16 cellular contexts compared by ENCODE assay signal in genomic region chr4:123416462-123416861, GRCh38. TPM values are rescaled to one million over a fixed set of nuclear protein-coding genes. Genes with fewer than 3 reads are reported as not detected.
DNase-seq lines count a peak whose midpoint lies in the region; ATAC-seq, FAIRE-seq and TF ChIP-seq lines count a peak whose summit lies in the region.
"Had no signal": no experiment of that assay in that cellular context is flagged by ENCODE, and none has a peak within 500 bp of the region (broad histone marks: within the 10 kb centered on the region; RNA-seq: fewer than 3 reads in every experiment).

No MANE protein-coding gene starts in this region.

- TF ChIP-seq CTCF in astrocyte (IDR thresholded peaks at IDR 0.05; ENCODE audit: insufficient read depth, low read depth, low read length) (no peak), osteocyte (IDR thresholded peaks at IDR 0.05) (no peak), D721Med (IDR thresholded peaks at IDR 0.05; ENCODE audit: insufficient read depth, missing control alignments) (no peak)
- no peak for TF ChIP-seq CTCF in CD4-positive, alpha-beta T cell (IDR thresholded peaks at IDR 0.05)

- no peaks in the 10 kb centered on the region for H4K20me1 ChIP-seq in astrocyte (ENCODE audit: insufficient read depth, low read length)

- H3K4me3 Mint-ChIP-seq in T-helper 2 cell treated with Interferon-gamma antibody and Interleukin-4, amounts not matched to agents 5 μg/mL and 100 μg/mL, for 36 hours, result peak overlapping the region; percentile 60
- no peak overlapping the region for H3K4me3 Mint-ChIP-seq in astrocyte (ENCODE audit: unreplicated experiment)
- no peak overlapping the region for H3K4me3 Mint-ChIP-seq in osteocyte (ENCODE audit: unreplicated experiment)
- no peak overlapping the region for H3K4me3 Mint-ChIP-seq in CD4-positive, alpha-beta T cell

- H3K36me3 Mint-ChIP-seq in T-helper 2 cell treated with Interferon-gamma antibody and Interleukin-4, amounts not matched to agents 5 μg/mL and 100 μg/mL, for 36 hours (ENCODE audit: low read depth), result peaks cover 2% of the 10 kb centered on the region
- no peaks in the 10 kb centered on the region for H3K36me3 Mint-ChIP-seq in astrocyte (ENCODE audit: low read depth, unreplicated experiment)
- H3K36me3 Mint-ChIP-seq in osteocyte (ENCODE audit: unreplicated experiment), result no peaks in the 10 kb centered on the region
- no peaks in the 10 kb centered on the region for H3K36me3 Mint-ChIP-seq in CD4-positive, alpha-beta T cell (ENCODE audit: low read depth)
- H3K36me3 Mint-ChIP-seq: immature natural killer cell had no signal

- intact Hi-C loops in CD4-positive, alpha-beta T cell (cut with DNase I, micrococcal nuclease), result no loop called here

- peak overlapping the region; percentile 44 for H3K4me2 ChIP-seq in astrocyte (ENCODE audit: low read length)

- H3K27me3 Mint-ChIP-seq in T-helper 2 cell treated with Interferon-gamma antibody and Interleukin-4, amounts not matched to agents 5 μg/mL and 100 μg/mL, for 36 hours (ENCODE audit: low read depth), result no peaks in the 10 kb centered on the region
- H3K27me3 Mint-ChIP-seq in astrocyte (ENCODE audit: low read depth, unreplicated experiment), result no peaks in the 10 kb centered on the region
- no peaks in the 10 kb centered on the region for H3K27me3 Mint-ChIP-seq in osteocyte (ENCODE audit: unreplicated experiment)
- no peaks in the 10 kb centered on the region for H3K27me3 Mint-ChIP-seq in CD4-positive, alpha-beta T cell

- no peak overlapping the region for H2AFZ ChIP-seq in astrocyte (ENCODE audit: low read depth, low read length)

- H3K27me3 ChIP-seq in astrocyte (ENCODE audit: insufficient read depth, low read length), result no peaks in the 10 kb centered on the region
- no peaks in the 10 kb centered on the region for H3K27me3 ChIP-seq in CD4-positive, alpha-beta T cell (ENCODE audit: control insufficient read depth, insufficient read depth, low read length)
- H3K27me3 ChIP-seq: colonic mucosa, testis had no signal

- CTCF ChIA-PET in CD4-positive, alpha-beta T cell (lab: Charles Lee), result no interaction called here

- H3K4me1 ChIP-seq in astrocyte (ENCODE audit: insufficient read depth, low read length), result peaks cover 30% of the 10 kb centered on the region
- H3K4me1 ChIP-seq: colonic mucosa had no signal

- no peak for FAIRE-seq in astrocyte (lab: Jason Lieb, UNC)
- no peak for FAIRE-seq in D721Med (lab: Jason Lieb, UNC)

- POLR2A ChIA-PET in CD4-positive, alpha-beta T cell (lab: Charles Lee), result no interaction called here

- no peak for DNase-seq in T-helper 2 cell treated with Interferon-gamma antibody and Interleukin-4, amounts not matched to agents 5 μg/mL and 100 μg/mL, for 36 hours (ENCODE audit: low spot score)
- DNase-seq in T-helper 2 cell (no peak), astrocyte (ENCODE audit: low read depth) (no peak), osteocyte (ENCODE audit: extremely low spot score, unreplicated experiment) (no peak), NCI-H2171 (lab: John Stamatoyannopoulos, UW) (no peak), D721Med (ENCODE audit: insufficient read length, low spot score) (no peak)
- no peak for DNase-seq in Jurkat, Clone E6-1 (ENCODE audit: low read depth, low spot score)
- no peak for DNase-seq in CD4-positive, alpha-beta T cell
- DNase-seq: activated CD4-positive, CD25-positive, alpha-beta regulatory T cell; colonic mucosa; GOT3; NCI-H2081; right cardiac atrium; testis had no signal

- no peaks in the 10 kb centered on the region for H3K9me3 ChIP-seq in astrocyte (ENCODE audit: insufficient read depth, low read depth, low read length)
- no peaks in the 10 kb centered on the region for H3K9me3 ChIP-seq in CD4-positive, alpha-beta T cell (ENCODE audit: control insufficient read depth, low read length)
- H3K9me3 ChIP-seq: colonic mucosa, testis had no signal

- no peaks in the 10 kb centered on the region for H3K9me3 Mint-ChIP-seq in T-helper 2 cell treated with Interferon-gamma antibody and Interleukin-4, amounts not matched to agents 5 μg/mL and 100 μg/mL, for 36 hours
- H3K9me3 Mint-ChIP-seq in astrocyte (ENCODE audit: unreplicated experiment), result no peaks in the 10 kb centered on the region
- H3K9me3 Mint-ChIP-seq in osteocyte (ENCODE audit: unreplicated experiment), result no peaks in the 10 kb centered on the region
- no peaks in the 10 kb centered on the region for H3K9me3 Mint-ChIP-seq in CD4-positive, alpha-beta T cell
- H3K9me3 Mint-ChIP-seq: immature natural killer cell had no signal

- no peaks in the 10 kb centered on the region for H3K36me3 ChIP-seq in astrocyte (ENCODE audit: insufficient read depth, low read length)
- H3K36me3 ChIP-seq: colonic mucosa had no signal

- H3K27ac Mint-ChIP-seq in T-helper 2 cell treated with Interferon-gamma antibody and Interleukin-4, amounts not matched to agents 5 μg/mL and 100 μg/mL, for 36 hours, result peak overlapping the region; percentile 72
- H3K27ac Mint-ChIP-seq in astrocyte (ENCODE audit: unreplicated experiment) (no peak overlapping the region), osteocyte (ENCODE audit: unreplicated experiment) (peak overlapping the region; percentile 51)
- H3K27ac Mint-ChIP-seq in CD4-positive, alpha-beta T cell, result no peak overlapping the region

- H3K9ac ChIP-seq in astrocyte (ENCODE audit: low read length), result no peak overlapping the region

- H3K27ac ChIP-seq in astrocyte (ENCODE audit: low read depth, low read length), result no peak overlapping the region
- no peak overlapping the region for H3K27ac ChIP-seq in CD4-positive, alpha-beta T cell (ENCODE audit: low read depth, low read length)
- H3K27ac ChIP-seq: colonic mucosa, testis had no signal

- 0 out of 2 replicates have a peak overlapping the region, but pooled peaks have one; percentile 16 for H3K4me3 ChIP-seq in Jurkat, Clone E6-1 (ENCODE audit: low read length)
- no peak overlapping the region for H3K4me3 ChIP-seq in astrocyte (ENCODE audit: insufficient read depth, low read depth, low read length)
- H3K4me3 ChIP-seq: colonic mucosa, testis had no signal

- H3K79me2 ChIP-seq in astrocyte (ENCODE audit: insufficient read depth, low read length), result no peaks in the 10 kb centered on the region

- ATAC-seq in CD4-positive, alpha-beta T cell (ENCODE audit: poor library complexity), result no peak
- ATAC-seq: right cardiac atrium had no signal

- H3K4me1 Mint-ChIP-seq in T-helper 2 cell treated with Interferon-gamma antibody and Interleukin-4, amounts not matched to agents 5 μg/mL and 100 μg/mL, for 36 hours (ENCODE audit: low read depth), result peaks cover 76% of the 10 kb centered on the region
- H3K4me1 Mint-ChIP-seq in astrocyte (ENCODE audit: low read depth, unreplicated experiment), result peaks cover 37% of the 10 kb centered on the region
- H3K4me1 Mint-ChIP-seq in osteocyte (ENCODE audit: unreplicated experiment), result peaks cover 57% of the 10 kb centered on the region
- H3K4me1 Mint-ChIP-seq in CD4-positive, alpha-beta T cell (ENCODE audit: low read depth), result peaks cover 16% of the 10 kb centered on the region

RNA-seq across cellular contexts. Expression of gene SPRY1, which starts 19.9 kb away (rescaled TPM):
- 2.9 TPM for polyA plus RNA-seq in Jurkat, Clone E6-1 (2012; ENCODE audit: insufficient read depth, insufficient read length)
- total RNA-seq in astrocyte (44.5 and 51.6 TPM in 2 replicates), osteocyte (51.0 and 51.7 TPM in 2 replicates)
- 10 to 100 TPM; 19.6 to 20.3 TPM for total RNA-seq in CD4-positive, alpha-beta T cell
- total RNA-seq: A172 had no signal

Comparison
In these comparisons a context has a peak if more than half of its experiments do, and no peak if none do; other contexts are left out.
1. H3K27ac Mint-ChIP-seq: peak in T-helper 2 cell treated with Interferon-gamma antibody and Interleukin-4, amounts not matched to agents 5 μg/mL and 100 μg/mL, for 36 hours (single experiment) and osteocyte (single experiment); none in astrocyte (single experiment) and CD4-positive, alpha-beta T cell (single experiment).